In the genomic region with DNA sequence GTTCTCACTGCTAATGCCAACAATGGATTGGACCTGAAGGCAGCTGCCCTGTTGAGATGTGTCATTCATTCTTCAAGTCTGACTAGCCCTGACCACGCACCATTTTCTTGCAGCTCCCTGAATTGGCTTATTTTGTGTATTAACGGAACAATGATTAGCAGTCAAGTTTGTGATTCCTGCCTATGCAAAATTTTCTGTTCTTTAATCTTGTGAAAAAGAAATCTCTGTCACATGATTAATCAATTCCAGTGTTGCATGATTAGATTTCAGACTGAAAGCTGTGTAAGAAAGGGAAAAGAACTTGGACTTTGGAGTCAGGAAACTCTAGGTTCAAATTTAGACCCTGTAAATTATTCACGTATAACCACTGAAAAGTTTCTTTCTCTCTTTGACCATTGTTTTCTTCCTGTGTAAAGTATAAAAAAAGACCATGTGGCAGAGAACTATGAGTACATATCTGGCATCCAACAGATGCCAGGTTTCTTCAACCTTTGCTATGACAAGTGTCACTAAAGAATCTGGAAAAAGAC, we compare ENCODE assay signal across 10 cellular contexts.
DNase-seq lines count a peak whose midpoint lies in the region; ATAC-seq, FAIRE-seq and TF ChIP-seq lines count a peak whose summit lies in the region.
"Had no signal": no experiment of that assay in that cellular context is flagged by ENCODE, and none has a peak within 500 bp of the region (broad histone marks: within the 10 kb centered on the region; RNA-seq: fewer than 3 reads in every experiment).

No MANE protein-coding gene starts in this region.

- no peaks in the 10 kb centered on the region for H3K27me3 Mint-ChIP-seq in natural killer cell treated with Interleukin-12 subunit alpha and Interleukin-12 subunit beta and Interleukin-15 and Interleukin-18, amount 100 ng/mL, for 72 hours
- H3K27me3 Mint-ChIP-seq in HFFc6 (ENCODE audit: insufficient read depth) = peaks cover 1% of the 10 kb centered on the region; the same call in 1 of the 2 replicates

- no peaks in the 10 kb centered on the region for H3K9me2 ChIP-seq in MM.1S (replicated peaks; ENCODE audit: insufficient read depth, low read length)

- H3K4me1 ChIP-seq in MM.1S (ENCODE audit: low read length) (peaks cover 17% of the 10 kb centered on the region), small intestine (ENCODE audit: control insufficient read depth in 2 of 2, insufficient read depth in 1 of 2, low read depth in 1 of 2, low read length in 1 of 2) (peaks cover 0 to 2% of the 10 kb centered on the region in 2 donors)

- no peaks in the 10 kb centered on the region for H3K9me3 Mint-ChIP-seq in natural killer cell treated with Interleukin-12 subunit alpha and Interleukin-12 subunit beta and Interleukin-15 and Interleukin-18, amount 100 ng/mL, for 72 hours
- peaks cover 33% of the 10 kb centered on the region for H3K9me3 Mint-ChIP-seq in HFFc6

- H3K9ac ChIP-seq in MM.1S (ENCODE audit: low read length) = no peak overlapping the region

- no peaks in the 10 kb centered on the region for H3K9me3 ChIP-seq in MM.1S (replicated peaks; ENCODE audit: insufficient read depth, low read length)
- no peaks in the 10 kb centered on the region for H3K9me3 ChIP-seq in small intestine (ENCODE audit: control insufficient read depth, low read depth)

- peaks cover 3% of the 10 kb centered on the region; the same call in 1 of the 2 replicates for H3F3A ChIP-seq in MM.1S (ENCODE audit: insufficient read depth, low read length)

- FAIRE-seq in small intestine (lab: Jason Lieb, UNC) = no peak
- FAIRE-seq: frontal cortex, G401.6 had no signal

- no peaks in the 10 kb centered on the region for H3K4me1 Mint-ChIP-seq in natural killer cell treated with Interleukin-12 subunit alpha and Interleukin-12 subunit beta and Interleukin-15 and Interleukin-18, amount 100 ng/mL, for 72 hours (ENCODE audit: low read depth in 2 of 2)
- no peaks in the 10 kb centered on the region for H3K4me1 Mint-ChIP-seq in HFFc6 (ENCODE audit: low read depth)

- no peak overlapping the region for H3K27ac Mint-ChIP-seq in natural killer cell treated with Interleukin-12 subunit alpha and Interleukin-12 subunit beta and Interleukin-15 and Interleukin-18, amount 100 ng/mL, for 72 hours
- no peak overlapping the region for H3K27ac Mint-ChIP-seq in HFFc6

- intact Hi-C loops in head of caudate nucleus (cut with DNase I) = loop anchor here (10.0 kb wide), 1 partner anchor 186 kb away; no protein-coding TSS in a partner anchor

- H3K27me3 ChIP-seq in MM.1S (replicated peaks; ENCODE audit: insufficient read depth, low read length) = no peaks in the 10 kb centered on the region
- H3K27me3 ChIP-seq in small intestine (ENCODE audit: control insufficient read depth in 2 of 2, insufficient read depth in 2 of 2, low read length in 2 of 2) = no peaks in the 10 kb centered on the region
- H3K27me3 ChIP-seq: cardiac muscle cell had no signal

- WGBS in small intestine, 3 donors = 12 to 47% (median 25%) methylated on average over 3 of the region's 3 CpGs

- peak overlapping the region; percentile 41 for H3K4me2 ChIP-seq in MM.1S (ENCODE audit: low read depth, low read length)

- H3K4me3 ChIP-seq in MM.1S (ENCODE audit: low read length) = no peak overlapping the region
- H3K4me3 ChIP-seq in small intestine (ENCODE audit: low read depth in 1 of 2, low read length in 2 of 2) = no peak overlapping the region
- H3K4me3 ChIP-seq: cardiac muscle cell had no signal

- ATAC-seq in GM19397 (IDR thresholded peaks at IDR 0.05; ENCODE audit: unreplicated experiment) (peak; percentile 81), HG02943 (IDR thresholded peaks at IDR 0.05; ENCODE audit: low read depth, unreplicated experiment) (peak; percentile 89)
- no peak for ATAC-seq in natural killer cell treated with Interleukin-12 subunit alpha and Interleukin-12 subunit beta and Interleukin-15 and Interleukin-18, amount 100 ng/mL, for 72 hours

- no peaks in the 10 kb centered on the region for H3K36me3 Mint-ChIP-seq in natural killer cell treated with Interleukin-12 subunit alpha and Interleukin-12 subunit beta and Interleukin-15 and Interleukin-18, amount 100 ng/mL, for 72 hours
- H3K36me3 Mint-ChIP-seq in HFFc6 (ENCODE audit: low read depth) = no peaks in the 10 kb centered on the region

- peak overlapping the region; percentile 22; the same call in 1 of the 2 replicates for H3K27ac ChIP-seq in MM.1S (ENCODE audit: low read length)
- no peak overlapping the region for H3K27ac ChIP-seq in small intestine (ENCODE audit: low read depth in 1 of 2, low read length in 1 of 2)
- H3K27ac ChIP-seq: cardiac muscle cell had no signal

- DNase-seq in MM.1S (peak; percentile 33), small intestine (peak; percentile 49), HFFc6 (no peak), head of caudate nucleus (no peak)
- no peak for DNase-seq in natural killer cell treated with Interleukin-12 subunit alpha and Interleukin-12 subunit beta and Interleukin-15 and Interleukin-18, amount 100 ng/mL, for 72 hours (ENCODE audit: low spot score)

- no peaks in the 10 kb centered on the region for H3K79me2 ChIP-seq in MM.1S (ENCODE audit: low read length)

- TF ChIP-seq CTCF in MM.1S (IDR thresholded peaks at IDR 0.05; ENCODE audit: low read length) (no peak), HFFc6 (IDR thresholded peaks at IDR 0.05) (no peak)

- no peak overlapping the region for H3K4me3 Mint-ChIP-seq in natural killer cell treated with Interleukin-12 subunit alpha and Interleukin-12 subunit beta and Interleukin-15 and Interleukin-18, amount 100 ng/mL, for 72 hours
- H3K4me3 Mint-ChIP-seq in HFFc6 = no peak overlapping the region

- no peaks in the 10 kb centered on the region for H3K36me3 ChIP-seq in MM.1S (replicated peaks; ENCODE audit: insufficient read depth, low read length)
- H3K36me3 ChIP-seq in small intestine (ENCODE audit: control insufficient read depth in 2 of 2, insufficient read depth in 2 of 2, low read length in 2 of 2) = no peaks in the 10 kb centered on the region
- H3K36me3 ChIP-seq: cardiac muscle cell had no signal

- no peak overlapping the region for H2AFZ ChIP-seq in MM.1S (ENCODE audit: low read length)

- H4K20me1 ChIP-seq in MM.1S (ENCODE audit: insufficient read depth, low read length) = no peaks in the 10 kb centered on the region

Comparison
In these comparisons a context has a peak if more than half of its experiments do, and no peak if none do; other contexts are left out.
1. ATAC-seq: peak in GM19397 (single experiment) and HG02943 (single experiment); none in natural killer cell treated with Interleukin-12 subunit alpha and Interleukin-12 subunit beta and Interleukin-15 and Interleukin-18, amount 100 ng/mL, for 72 hours (0 of 2).
2. DNase-seq: peak in MM.1S (single experiment) and small intestine (single experiment); none in natural killer cell treated with Interleukin-12 subunit alpha and Interleukin-12 subunit beta and Interleukin-15 and Interleukin-18, amount 100 ng/mL, for 72 hours (single experiment), HFFc6 (single experiment) and head of caudate nucleus (0 of 42).